25 cellular contexts compared by ENCODE assay signal in the genomic region with DNA sequence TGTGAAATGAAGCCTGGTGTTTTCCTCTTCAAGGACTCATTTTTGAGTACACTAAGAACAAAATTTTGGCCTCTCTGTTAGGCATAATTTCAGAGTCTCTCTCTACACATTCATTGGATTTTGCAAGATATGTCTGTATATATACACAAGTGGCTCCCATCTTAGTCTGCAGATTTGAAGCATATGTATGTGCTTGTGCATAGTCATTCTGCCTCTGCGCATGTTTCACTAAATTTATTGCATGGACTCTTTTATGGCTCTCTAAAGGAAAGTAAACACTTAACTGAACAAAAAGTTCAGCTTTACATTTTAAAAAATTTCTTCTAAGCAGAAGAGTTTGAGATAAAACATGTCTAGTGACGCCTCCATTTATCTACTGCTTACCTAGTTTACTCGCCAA.
"Had no signal": no experiment of that assay in that cellular context is flagged by ENCODE, and none has a peak within 500 bp of the region (broad histone marks: within the 10 kb centered on the region; RNA-seq: fewer than 3 reads in every experiment).

No MANE protein-coding gene starts in this region.

- H3K9me3 Mint-ChIP-seq: activated CD4-positive, alpha-beta memory T cell treated with anti-CD3 and anti-CD28 coated beads, Interleukin-2, amount 10 ng/mL, durations not matched to agents 7 days and 5 days; activated CD4-positive, alpha-beta T cell treated with anti-CD3 and anti-CD28 coated beads, Interleukin-2, amount 10 ng/mL, durations not matched to agents 7 days and 5 days; activated naive CD4-positive, alpha-beta T cell treated with anti-CD3 and anti-CD28 coated beads, Interleukin-2, amount 50 U/mL, for 24 hours; activated naive CD8-positive, alpha-beta T cell treated with anti-CD3 and anti-CD28 coated beads, Interleukin-2, amount 50 U/mL, for 24 hours; activated T-cell treated with anti-CD3 and anti-CD28 coated beads, Interleukin-2, amount 50 U/mL, for 24 hours; activated T-helper 17 cell treated with anti-CD3 and anti-CD28 coated beads, Interleukin-2, amount 50 U/mL, for 72 hours; naive thymus-derived CD8-positive, alpha-beta T cell; neural progenitor cell had no signal

- H3K9me3 ChIP-seq: breast epithelium, heart right ventricle, psoas muscle, spleen, tibial nerve had no signal

- H3K36me3 ChIP-seq: breast epithelium, heart right ventricle, neural progenitor cell, spleen, tibial nerve had no signal

- H3K27ac ChIP-seq: breast epithelium, heart right ventricle, neural progenitor cell, parathyroid adenoma, psoas muscle, spleen, tibial nerve had no signal

- H3K27ac Mint-ChIP-seq: activated CD4-positive, alpha-beta memory T cell treated with anti-CD3 and anti-CD28 coated beads, Interleukin-2, amount 10 ng/mL, durations not matched to agents 7 days and 5 days; activated CD4-positive, alpha-beta T cell treated with anti-CD3 and anti-CD28 coated beads, Interleukin-2, amount 10 ng/mL, durations not matched to agents 7 days and 5 days; activated naive CD4-positive, alpha-beta T cell treated with anti-CD3 and anti-CD28 coated beads, Interleukin-2, amount 50 U/mL, for 24 hours; activated naive CD8-positive, alpha-beta T cell treated with anti-CD3 and anti-CD28 coated beads, Interleukin-2, amount 50 U/mL, for 24 hours; activated T-cell treated with anti-CD3 and anti-CD28 coated beads, Interleukin-2, amount 50 U/mL, for 24 hours; activated T-helper 17 cell treated with anti-CD3 and anti-CD28 coated beads, Interleukin-2, amount 50 U/mL, for 72 hours; naive thymus-derived CD8-positive, alpha-beta T cell; neural progenitor cell had no signal

- ATAC-seq: activated naive CD8-positive, alpha-beta T cell treated with anti-CD3 and anti-CD28 coated beads, Interleukin-2, amount 50 U/mL, for 24 hours; activated T-helper 17 cell treated with anti-CD3 and anti-CD28 coated beads, Interleukin-2, amount 50 U/mL, for 72 hours; esophagus mucosa; heart right ventricle; left ventricle myocardium superior; naive thymus-derived CD8-positive, alpha-beta T cell; psoas muscle had no signal

- H3K4me3 ChIP-seq: breast epithelium, heart right ventricle, neural progenitor cell, psoas muscle, spleen, tibial nerve had no signal

- H3K27me3 Mint-ChIP-seq: activated CD4-positive, alpha-beta memory T cell treated with anti-CD3 and anti-CD28 coated beads, Interleukin-2, amount 10 ng/mL, durations not matched to agents 7 days and 5 days; activated CD4-positive, alpha-beta T cell treated with anti-CD3 and anti-CD28 coated beads, Interleukin-2, amount 10 ng/mL, durations not matched to agents 7 days and 5 days had no signal

- H3K4me3 Mint-ChIP-seq: activated CD4-positive, alpha-beta memory T cell treated with anti-CD3 and anti-CD28 coated beads, Interleukin-2, amount 10 ng/mL, durations not matched to agents 7 days and 5 days; activated CD4-positive, alpha-beta T cell treated with anti-CD3 and anti-CD28 coated beads, Interleukin-2, amount 10 ng/mL, durations not matched to agents 7 days and 5 days; activated naive CD4-positive, alpha-beta T cell treated with anti-CD3 and anti-CD28 coated beads, Interleukin-2, amount 50 U/mL, for 24 hours; activated naive CD8-positive, alpha-beta T cell treated with anti-CD3 and anti-CD28 coated beads, Interleukin-2, amount 50 U/mL, for 24 hours; activated T-cell treated with anti-CD3 and anti-CD28 coated beads, Interleukin-2, amount 50 U/mL, for 24 hours; activated T-helper 17 cell treated with anti-CD3 and anti-CD28 coated beads, Interleukin-2, amount 50 U/mL, for 72 hours; naive thymus-derived CD8-positive, alpha-beta T cell; neural progenitor cell had no signal

- H3K4me1 ChIP-seq: breast epithelium had no signal

- H3K4me1 Mint-ChIP-seq: activated CD4-positive, alpha-beta memory T cell treated with anti-CD3 and anti-CD28 coated beads, Interleukin-2, amount 10 ng/mL, durations not matched to agents 7 days and 5 days; activated CD4-positive, alpha-beta T cell treated with anti-CD3 and anti-CD28 coated beads, Interleukin-2, amount 10 ng/mL, durations not matched to agents 7 days and 5 days; activated naive CD4-positive, alpha-beta T cell treated with anti-CD3 and anti-CD28 coated beads, Interleukin-2, amount 50 U/mL, for 24 hours; activated naive CD8-positive, alpha-beta T cell treated with anti-CD3 and anti-CD28 coated beads, Interleukin-2, amount 50 U/mL, for 24 hours; activated T-helper 17 cell treated with anti-CD3 and anti-CD28 coated beads, Interleukin-2, amount 50 U/mL, for 72 hours had no signal

- H3K27me3 ChIP-seq: breast epithelium, heart right ventricle, neural progenitor cell, spleen, tibial nerve had no signal

- FAIRE-seq: endothelial cell of umbilical vein had no signal

- DNase-seq: activated CD4-positive, alpha-beta memory T cell treated with anti-CD3 and anti-CD28 coated beads, Interleukin-2, amount 10 ng/mL, durations not matched to agents 7 days and 5 days; activated CD4-positive, alpha-beta T cell treated with anti-CD3 and anti-CD28 coated beads for 1 hour; activated CD4-positive, alpha-beta T cell treated with anti-CD3 and anti-CD28 coated beads, Interleukin-2, amount 10 ng/mL, durations not matched to agents 7 days and 5 days; activated CD8-positive, alpha-beta memory T cell treated with anti-CD3 and anti-CD28 coated beads, Interleukin-2, amount 50 U/mL, for 48 hours; activated gamma-delta T cell treated with Interleukin-2 at 50 U/mL for 16 hours; activated naive CD8-positive, alpha-beta T cell treated with anti-CD3 and anti-CD28 coated beads, Interleukin-2, amount 50 U/mL, for 24 hours; activated T-cell treated with anti-CD3 and anti-CD28 coated beads, Interleukin-2, amount 50 U/mL, for 24 hours; central memory CD4-positive, alpha-beta T cell; foreskin melanocyte; heart right ventricle; left ventricle myocardium superior; naive thymus-derived CD8-positive, alpha-beta T cell; occipital lobe; psoas muscle; spleen; stimulated activated naive CD4-positive, alpha-beta T cell; T-helper 2 cell had no signal
